28 cellular contexts compared by ENCODE assay signal in genomic region chr20:21019831-21020655, GRCh38.
DNase-seq lines count a peak whose midpoint lies in the region; ATAC-seq and TF ChIP-seq lines count a peak whose summit lies in the region.
"Had no signal": no experiment of that assay in that cellular context is flagged by ENCODE, and none has a peak within 500 bp of the region (broad histone marks: within the 10 kb centered on the region; RNA-seq: fewer than 3 reads in every experiment).

No MANE protein-coding gene starts in this region.

- no peak for TF ChIP-seq CTCF in neural progenitor cell (IDR thresholded peaks at IDR 0.05)
- no peak for TF ChIP-seq CTCF in mammary epithelial cell (conservative IDR thresholded peaks at IDR 0.05 in 1 of 2, IDR thresholded peaks at IDR 0.05 in 1 of 2; ENCODE audit: extremely low read depth in 1 of 2, insufficient read depth in 1 of 2, low read depth in 1 of 2, low read length in 2 of 2)

- H3K79me2 ChIP-seq in neural progenitor cell (ENCODE audit: low read depth) (no peaks in the 10 kb centered on the region), mammary epithelial cell (ENCODE audit: insufficient read depth, low read length) (no peaks in the 10 kb centered on the region)
- H3K79me2 ChIP-seq: parathyroid adenoma had no signal

- CTCF ChIA-PET in mammary epithelial cell (lab: Charles Lee; ENCODE audit: low non-redundant PET): interaction anchor here (0.7 kb wide), 1 partner anchor 15 kb away, joined by 4 read pairs; no protein-coding TSS in a partner anchor

- peak overlapping the region; percentile 60 for H3K4me3 Mint-ChIP-seq in neural progenitor cell
- H3K4me3 Mint-ChIP-seq: activated naive CD4-positive, alpha-beta T cell treated with anti-CD3 and anti-CD28 coated beads for 36 hours; activated T-helper 1 cell treated with anti-CD3 and anti-CD28 coated beads, Interleukin-12 subunit alpha, Interleukin-12 subunit beta, Interleukin-2, Interleukin-4 antibody, amounts not matched to agents 30 ng/mL and 10 ng/mL and 1 ng/mL, durations not matched to agents 14 hours and 24 hours and 36 hours; CD4-positive, alpha-beta T cell; IgD-negative memory B cell; natural killer cell had no signal

- DNase-seq in Right ventricle myocardium superior (no peak), cardiac septum (ENCODE audit: low spot score) (no peak), neural progenitor cell (ENCODE audit: low spot score) (peak; percentile 59), HAP-1 (ENCODE audit: low spot score in 2 of 2) (no peak), cerebellum (ENCODE audit: low spot score) (no peak), mammary epithelial cell (no peak), NCI-H2196 treated with DMSO at 0.1 percent for 48 hours (lab: John Stamatoyannopoulos, UW; ENCODE audit: unreplicated experiment) (no peak)
- DNase-seq: activated CD4-positive, alpha-beta T cell treated with anti-CD3 and anti-CD28 coated beads, Interleukin-2, amount 50 U/mL, for 4 hours; activated CD8-positive, alpha-beta memory T cell treated with anti-CD3 and anti-CD28 coated beads, Interleukin-2, amount 50 U/mL, for 4 hours; activated naive CD4-positive, alpha-beta T cell treated with anti-CD3 and anti-CD28 coated beads for 36 hours; AML-193; amygdala; CD4-positive, alpha-beta T cell; central memory CD4-positive, alpha-beta T cell; DMS 273 treated with DMSO at 0.1 percent for 48 hours; EL; natural killer cell; NCI-H1694 treated with DMSO at 0.1 percent for 48 hours; NCI-H510A; PC-9; stimulated activated naive CD4-positive, alpha-beta T cell; T-helper 1 cell; testis had no signal

- H3K4me1 ChIP-seq in ectodermal cell (ENCODE audit: control insufficient read depth, insufficient read depth, low read length): peaks cover 26% of the 10 kb centered on the region
- peaks cover 41% of the 10 kb centered on the region for H3K4me1 ChIP-seq in neural progenitor cell
- no peaks in the 10 kb centered on the region for H3K4me1 ChIP-seq in HAP-1
- no peaks in the 10 kb centered on the region for H3K4me1 ChIP-seq in mammary epithelial cell (ENCODE audit: insufficient read depth, low read length)
- H3K4me1 ChIP-seq: parathyroid adenoma, testis, uterus had no signal

- intact Hi-C loops in Right ventricle myocardium superior (cut with DNase I): no loop called here
- intact Hi-C loops in cardiac septum (cut with DNase I): no loop called here
- intact Hi-C loops in mammary epithelial cell (cut with micrococcal nuclease): no loop called here

- H2AFZ ChIP-seq in neural progenitor cell (replicated peaks) (no peak overlapping the region), mammary epithelial cell (ENCODE audit: low read depth, low read length) (no peak overlapping the region)
- H2AFZ ChIP-seq: parathyroid adenoma, PC-9 had no signal

- H3K27ac ChIP-seq in ectodermal cell (ENCODE audit: insufficient read depth, low read depth, low read length, poor library complexity, severe bottlenecking): peak overlapping the region; percentile 38
- H3K27ac ChIP-seq in neural progenitor cell: no peak overlapping the region
- H3K27ac ChIP-seq in mammary epithelial cell (ENCODE audit: insufficient read depth, low read depth, low read length): no peak overlapping the region
- H3K27ac ChIP-seq: parathyroid adenoma, PC-9, testis, uterus had no signal

- ATAC-seq in Right ventricle myocardium superior (ENCODE audit: poor library complexity): peak; percentile 53
- ATAC-seq: natural killer cell had no signal

- peak overlapping the region; percentile 97 for H3K27ac Mint-ChIP-seq in neural progenitor cell
- H3K27ac Mint-ChIP-seq: activated naive CD4-positive, alpha-beta T cell treated with anti-CD3 and anti-CD28 coated beads for 36 hours; activated T-helper 1 cell treated with anti-CD3 and anti-CD28 coated beads, Interleukin-12 subunit alpha, Interleukin-12 subunit beta, Interleukin-2, Interleukin-4 antibody, amounts not matched to agents 30 ng/mL and 10 ng/mL and 1 ng/mL, durations not matched to agents 14 hours and 24 hours and 36 hours; CD4-positive, alpha-beta T cell; IgD-negative memory B cell; natural killer cell had no signal

- H3K4me2 ChIP-seq in neural progenitor cell (peak overlapping the region; percentile 48), mammary epithelial cell (ENCODE audit: insufficient read depth, low read depth, low read length) (no peak overlapping the region)
- H3K4me2 ChIP-seq: PC-9 had no signal

- peaks cover 13% of the 10 kb centered on the region for H3K27me3 Mint-ChIP-seq in neural progenitor cell (ENCODE audit: insufficient read depth, low read depth)

- BruUV-seq in mammary epithelial cell (replicated peaks; lab: Mats Ljungman, UMichigan): no TSS peak

- H3K36me3 Mint-ChIP-seq in neural progenitor cell: no peaks in the 10 kb centered on the region
- H3K36me3 Mint-ChIP-seq: IgD-negative memory B cell, natural killer cell had no signal

- H3K27me3 ChIP-seq in ectodermal cell (ENCODE audit: control insufficient read depth, insufficient read depth, low read length, poor library complexity, severe bottlenecking) (no peaks in the 10 kb centered on the region), neural progenitor cell (no peaks in the 10 kb centered on the region), HAP-1 (ENCODE audit: low read depth) (no peaks in the 10 kb centered on the region; the same call in 1 of the 2 replicates), mammary epithelial cell (ENCODE audit: insufficient read depth, low read length) (peaks cover 11% of the 10 kb centered on the region)
- H3K27me3 ChIP-seq: testis, uterus had no signal

- H4K20me1 ChIP-seq in neural progenitor cell (ENCODE audit: low read depth): no peaks in the 10 kb centered on the region
- H4K20me1 ChIP-seq in mammary epithelial cell (ENCODE audit: insufficient read depth, low read length): no peaks in the 10 kb centered on the region

- no peak overlapping the region for H3K9ac ChIP-seq in neural progenitor cell
- no peak overlapping the region for H3K9ac ChIP-seq in mammary epithelial cell (ENCODE audit: insufficient read depth, low read length)
- H3K9ac ChIP-seq: parathyroid adenoma had no signal

- H3K36me3 ChIP-seq in ectodermal cell (ENCODE audit: control insufficient read depth, insufficient read depth, low read length) (no peaks in the 10 kb centered on the region), neural progenitor cell (no peaks in the 10 kb centered on the region), HAP-1 (replicated peaks) (no peaks in the 10 kb centered on the region), mammary epithelial cell (ENCODE audit: insufficient read depth, low read length) (no peaks in the 10 kb centered on the region)
- H3K36me3 ChIP-seq: uterus had no signal

- in situ Hi-C loops in HAP-1 (cut with MboI; ENCODE audit: low sequenced_read_pairs): no loop called here
- in situ Hi-C loops in mammary epithelial cell (cut with MboI; ENCODE audit: low sequenced_read_pairs in 2 of 2): no loop called here

- no peaks in the 10 kb centered on the region for H3K9me3 ChIP-seq in ectodermal cell (ENCODE audit: control insufficient read depth, low read length)
- H3K9me3 ChIP-seq in neural progenitor cell (ENCODE audit: low read depth): no peaks in the 10 kb centered on the region
- H3K9me3 ChIP-seq in HAP-1: no peaks in the 10 kb centered on the region
- H3K9me3 ChIP-seq in mammary epithelial cell (replicated peaks; ENCODE audit: insufficient read depth, low read length): no peaks in the 10 kb centered on the region
- H3K9me3 ChIP-seq: testis, uterus had no signal

- peaks cover 12% of the 10 kb centered on the region for H3K9me3 Mint-ChIP-seq in neural progenitor cell
- H3K9me3 Mint-ChIP-seq: activated naive CD4-positive, alpha-beta T cell treated with anti-CD3 and anti-CD28 coated beads for 36 hours; activated T-helper 1 cell treated with anti-CD3 and anti-CD28 coated beads, Interleukin-12 subunit alpha, Interleukin-12 subunit beta, Interleukin-2, Interleukin-4 antibody, amounts not matched to agents 30 ng/mL and 10 ng/mL and 1 ng/mL, durations not matched to agents 14 hours and 24 hours and 36 hours; CD4-positive, alpha-beta T cell; natural killer cell had no signal

- no peak overlapping the region for H3K4me3 ChIP-seq in ectodermal cell (ENCODE audit: insufficient read depth, low read depth, low read length)
- H3K4me3 ChIP-seq in neural progenitor cell: no peak overlapping the region
- no peak overlapping the region for H3K4me3 ChIP-seq in HAP-1
- H3K4me3 ChIP-seq in mammary epithelial cell (replicated peaks in 1 of 3; ENCODE audit: insufficient read depth in 1 of 3, low read depth in 2 of 3, low read length in 3 of 3): no peak overlapping the region
- H3K4me3 ChIP-seq: PC-9, testis, uterus had no signal

- H3K4me1 Mint-ChIP-seq in neural progenitor cell: peaks cover 42% of the 10 kb centered on the region
- H3K4me1 Mint-ChIP-seq: IgD-negative memory B cell, natural killer cell had no signal

- dilution Hi-C loops in mammary epithelial cell (cut with HindIII; ENCODE audit: low sequenced_read_pairs): no loop called here

- no peaks in the 10 kb centered on the region for H3F3A ChIP-seq in neural progenitor cell (ENCODE audit: low read depth)

- WGBS in ectodermal cell, 2 experiments: 76 to 80% methylated on average over 42 of the region's 42 CpGs
- WGBS in mammary epithelial cell (ENCODE audit: low coverage, missing lambda C conversion rate): 24% methylated on average over 28 of the region's 42 CpGs
